Comparison of ENCODE assay signal across 17 cellular contexts in genomic region chr7:108234981-108235450, GRCh38.
DNase-seq lines count a peak whose midpoint lies in the region; ATAC-seq lines count a peak whose summit lies in the region.
"Had no signal": no experiment of that assay in that cellular context is flagged by ENCODE, and none has a peak within 500 bp of the region (broad histone marks: within the 10 kb centered on the region; RNA-seq: fewer than 3 reads in every experiment).

No MANE protein-coding gene starts in this region.

- H3K9me3 ChIP-seq in BLaER1 treated with 17β-estradiol and CSF1 and Interleukin-3, amounts not matched to agents 10 nM and 100 nM (replicated peaks in 1 of 11): no peaks in the 10 kb centered on the region
- H3K9me3 ChIP-seq in HUES64 (ENCODE audit: insufficient read depth, low read depth, low read length) (no peaks in the 10 kb centered on the region), adipocyte (ENCODE audit: control insufficient read depth, low read length) (no peaks in the 10 kb centered on the region), right cardiac atrium (ENCODE audit: control insufficient read depth, low read length) (no peaks in the 10 kb centered on the region)
- H3K9me3 ChIP-seq: esophagus muscularis mucosa, SJSA1, tibial nerve had no signal

- H3K4me3 ChIP-seq in BLaER1 treated with 17β-estradiol and CSF1 and Interleukin-3, amounts not matched to agents 10 nM and 100 nM: no peak overlapping the region
- no peak overlapping the region for H3K4me3 ChIP-seq in HUES64 (ENCODE audit: low read length)
- H3K4me3 ChIP-seq in adipocyte (ENCODE audit: low read length): no peak overlapping the region
- no peak overlapping the region for H3K4me3 ChIP-seq in right cardiac atrium (ENCODE audit: low read length)
- H3K4me3 ChIP-seq: esophagus muscularis mucosa, SJSA1, tibial nerve had no signal

- H4K20me1 ChIP-seq in BLaER1 treated with 17β-estradiol and CSF1 and Interleukin-3, amounts not matched to agents 10 nM and 100 nM: no peaks in the 10 kb centered on the region

- ATAC-seq in right cardiac atrium (no peak), HG03442 (IDR thresholded peaks at IDR 0.05; ENCODE audit: unreplicated experiment) (no peak)

- H3K4me2 ChIP-seq in BLaER1 treated with 17β-estradiol and CSF1 and Interleukin-3, amounts not matched to agents 10 nM and 100 nM: peak overlapping the region in 8 of 11 experiments; percentile 5 to 53 (median 24); a peak in 9 of 22 replicates

- H3K36me3 ChIP-seq in BLaER1 treated with 17β-estradiol and CSF1 and Interleukin-3, amounts not matched to agents 10 nM and 100 nM: no peaks in the 10 kb centered on the region
- no peaks in the 10 kb centered on the region for H3K36me3 ChIP-seq in HUES64 (ENCODE audit: insufficient read depth, low read length)
- peaks cover 38% of the 10 kb centered on the region for H3K36me3 ChIP-seq in adipocyte (ENCODE audit: control insufficient read depth, insufficient read depth, low read length, severe bottlenecking)
- H3K36me3 ChIP-seq: esophagus muscularis mucosa, SJSA1, tibial nerve had no signal

- H3K27ac ChIP-seq in BLaER1 treated with 17β-estradiol and CSF1 and Interleukin-3, amounts not matched to agents 10 nM and 100 nM: no peak overlapping the region
- H3K27ac ChIP-seq in HUES64 (ENCODE audit: low read depth, low read length) (peak overlapping the region; percentile 27; the same call in 1 of the 2 replicates), right cardiac atrium (ENCODE audit: low read length) (no peak overlapping the region)
- H3K27ac ChIP-seq: esophagus muscularis mucosa, SJSA1, tibial nerve had no signal

- H3K27me3 ChIP-seq in BLaER1 treated with 17β-estradiol and CSF1 and Interleukin-3, amounts not matched to agents 10 nM and 100 nM: no peaks in the 10 kb centered on the region
- H3K27me3 ChIP-seq in HUES64 (ENCODE audit: insufficient read depth, low read length): no peaks in the 10 kb centered on the region
- H3K27me3 ChIP-seq in adipocyte (replicated peaks; ENCODE audit: control insufficient read depth, insufficient read depth, low read length): no peaks in the 10 kb centered on the region
- H3K27me3 ChIP-seq in right cardiac atrium (ENCODE audit: control insufficient read depth, insufficient read depth): no peaks in the 10 kb centered on the region
- H3K27me3 ChIP-seq: esophagus muscularis mucosa, SJSA1, tibial nerve had no signal

- H3K4me1 ChIP-seq in BLaER1 treated with 17β-estradiol and CSF1 and Interleukin-3, amounts not matched to agents 10 nM and 100 nM: peaks cover 11 to 28% (median 13%) of the 10 kb centered on the region in 10 experiments
- peaks cover 50% of the 10 kb centered on the region for H3K4me1 ChIP-seq in HUES64 (ENCODE audit: insufficient read depth, low read length)
- peaks cover 31% of the 10 kb centered on the region for H3K4me1 ChIP-seq in adipocyte (ENCODE audit: control insufficient read depth, insufficient read depth, low read length)
- H3K4me1 ChIP-seq in right cardiac atrium (ENCODE audit: control insufficient read depth, insufficient read depth, low read length): no peaks in the 10 kb centered on the region
- H3K4me1 ChIP-seq: esophagus muscularis mucosa had no signal

- no peak overlapping the region for H3K9ac ChIP-seq in BLaER1 treated with 17β-estradiol and CSF1 and Interleukin-3, amounts not matched to agents 10 nM and 100 nM
- H3K9ac ChIP-seq in HUES64 (ENCODE audit: low read depth, low read length) (no peak overlapping the region), adipocyte (ENCODE audit: low read length) (peak overlapping the region; percentile 61)

- intact Hi-C loops in right cardiac atrium (cut with DNase I): no loop called here

- DNase-seq in adipocyte (ENCODE audit: low read depth): peak; percentile 24
- DNase-seq in kidney tubule cell (ENCODE audit: low spot score): peak; percentile 61
- DNase-seq in right cardiac atrium: no peak
- no peak for DNase-seq in middle frontal gyrus (ENCODE audit: extremely low spot score, low spot score)
- no peak for DNase-seq in stimulated activated naive CD4-positive, alpha-beta T cell (lab: John Stamatoyannopoulos, UW)
- DNase-seq: activated B cell treated with CpG ODN at 0.5 μM for 24 hours; activated CD8-positive, alpha-beta memory T cell treated with anti-CD3 and anti-CD28 coated beads, Interleukin-2, amount 50 U/mL, for 4 hours; AML-193; DND-41; nucleus accumbens; stimulated activated CD4-positive, alpha-beta T cell treated with anti-CD3 and anti-CD28 coated beads, Interleukin-15, amount 100 ng/mL, for 24 hours had no signal

Comparison
In these comparisons a context has a peak if more than half of its experiments do, and no peak if none do; other contexts are left out.
1. DNase-seq: peak in adipocyte (single experiment) and kidney tubule cell (single experiment); none in right cardiac atrium (0 of 3), middle frontal gyrus (single experiment) and stimulated activated naive CD4-positive, alpha-beta T cell (0 of 6).